Comparison of ENCODE assay signal across 18 cellular contexts in genomic region chrX:8374041-8374825, GRCh38.
DNase-seq lines count a peak whose midpoint lies in the region; ATAC-seq and TF ChIP-seq lines count a peak whose summit lies in the region.
"Had no signal": no experiment of that assay in that cellular context is flagged by ENCODE, and none has a peak within 500 bp of the region (broad histone marks: within the 10 kb centered on the region; RNA-seq: fewer than 3 reads in every experiment).

No MANE protein-coding gene starts in this region.

- 85% methylated on average over 7 of the region's 7 CpGs for WGBS in smooth muscle cell (ENCODE audit: low lambda C conversion rate)

- H3K79me2 ChIP-seq in smooth muscle cell (ENCODE audit: low read depth), result no peaks in the 10 kb centered on the region

- no peaks in the 10 kb centered on the region for H3K36me3 ChIP-seq in smooth muscle cell (ENCODE audit: low read depth)
- H3K36me3 ChIP-seq: BE2C, Peyer's patch had no signal

- H4K20me1 ChIP-seq in smooth muscle cell (ENCODE audit: low read depth), result no peaks in the 10 kb centered on the region

- no peaks in the 10 kb centered on the region for H3K27me3 ChIP-seq in smooth muscle cell (ENCODE audit: low read depth)
- H3K27me3 ChIP-seq: BE2C, Peyer's patch had no signal

- peaks cover 6% of the 10 kb centered on the region for H3K9me3 ChIP-seq in smooth muscle cell (replicated peaks; ENCODE audit: low read depth)
- H3K9me3 ChIP-seq: BE2C, Peyer's patch had no signal

- H3K9ac ChIP-seq in smooth muscle cell (ENCODE audit: low read depth), result no peak overlapping the region
- H3K9ac ChIP-seq: KMS-11 had no signal

- no peak overlapping the region for H3K4me2 ChIP-seq in smooth muscle cell
- H3K4me2 ChIP-seq: KMS-11 had no signal

- H2AFZ ChIP-seq in smooth muscle cell (ENCODE audit: low read depth), result no peak overlapping the region

- H3K27ac ChIP-seq in smooth muscle cell (ENCODE audit: low read depth), result peak overlapping the region; percentile 63
- H3K27ac ChIP-seq: KMS-11, Peyer's patch had no signal

- ATAC-seq in HG03025 (IDR thresholded peaks at IDR 0.05; ENCODE audit: low FRiP score, unreplicated experiment), result no peak

- H3K4me1 ChIP-seq in smooth muscle cell (ENCODE audit: low read depth), result no peaks in the 10 kb centered on the region
- H3K4me1 ChIP-seq: BE2C, Peyer's patch had no signal

- H3K4me3 ChIP-seq in smooth muscle cell, result no peak overlapping the region
- H3K4me3 ChIP-seq: Peyer's patch had no signal

- TF ChIP-seq CTCF in smooth muscle cell (IDR thresholded peaks at IDR 0.05; ENCODE audit: borderline replicate concordance, insufficient read depth, poor library complexity, severe bottlenecking), result no peak

- DNase-seq in M059J (ENCODE audit: low read depth), result peak; percentile 3
- peak; percentile 65 for DNase-seq in astrocyte of the hippocampus (ENCODE audit: low read depth, low spot score)
- peak; percentile 16 for DNase-seq in glomerular visceral epithelial cell (ENCODE audit: extremely low spot score)
- no peak for DNase-seq in smooth muscle cell (lab: John Stamatoyannopoulos, UW; ENCODE audit: unreplicated experiment)
- DNase-seq in hippocampal formation (lab: John Stamatoyannopoulos, UW), result no peak
- DNase-seq in midbrain (lab: John Stamatoyannopoulos, UW), result no peak
- DNase-seq: BE2C; CD4-positive, alpha-beta memory T cell; DMS79 treated with DMSO at 0.1 percent for 48 hours; GDM1; MM.1S; NCI-H1092 treated with DMSO at 0.1 percent for 48 hours; NCI-H1694; NCI-H524 treated with DMSO at 0.1 percent for 48 hours; Peyer's patch; SHP77 had no signal

- H3F3A ChIP-seq in smooth muscle cell (ENCODE audit: low read depth), result no peaks in the 10 kb centered on the region

Comparison
In these comparisons a context has a peak if more than half of its experiments do, and no peak if none do; other contexts are left out.
1. DNase-seq: peak in M059J (single experiment), astrocyte of the hippocampus (single experiment) and glomerular visceral epithelial cell (single experiment); none in smooth muscle cell (single experiment), hippocampal formation (0 of 2) and midbrain (single experiment).